Comparison of ENCODE assay signal across 9 cellular contexts in genomic region chr10:44995914-44996633, GRCh38. TPM values are rescaled to one million over a fixed set of nuclear protein-coding genes. Genes with fewer than 3 reads are reported as not detected.
DNase-seq lines count a peak whose midpoint lies in the region; TF ChIP-seq lines count a peak whose summit lies in the region.
"Had no signal": no experiment of that assay in that cellular context is flagged by ENCODE, and none has a peak within 500 bp of the region (broad histone marks: within the 10 kb centered on the region; RNA-seq: fewer than 3 reads in every experiment).

No MANE protein-coding gene starts in this region.

- H3K9me2 ChIP-seq in OCI-LY7 (ENCODE audit: insufficient read depth, low read length) = no peaks in the 10 kb centered on the region

- no peak overlapping the region for H3K4me3 ChIP-seq in OCI-LY7 (ENCODE audit: low read depth, low read length, poor library complexity, severe bottlenecking)
- H3K4me3 ChIP-seq in ovary = no peak overlapping the region
- no peak overlapping the region for H3K4me3 ChIP-seq in H7 (ENCODE audit: insufficient read depth, low read depth, low read length)

- TF ChIP-seq CTCF in OCI-LY7 (conservative IDR thresholded peaks at IDR 0.05; ENCODE audit: low read length) (no peak), ovary (IDR thresholded peaks at IDR 0.05) (no peak)

- DNase-seq in Ammon's horn (ENCODE audit: low spot score) = peak; percentile 75
- DNase-seq in OCI-LY7 (ENCODE audit: low spot score) = peak; percentile 57
- peak; percentile 49 for DNase-seq in fibroblast of the conjunctiva (ENCODE audit: low read depth)
- DNase-seq in ovary = peak; percentile 66 to 81 (median 79)
- DNase-seq in islet precursor cell = no peak
- no peak for DNase-seq in epidermal melanocyte (ENCODE audit: insufficient read length, low spot score)
- DNase-seq in H7 = no peak
- no peak for DNase-seq in HuH-7 (ENCODE audit: low spot score)
- DNase-seq: activated CD4-positive, alpha-beta T cell treated with anti-CD3 and anti-CD28 coated beads, Interleukin-2, amount 50 U/mL, for 48 hours had no signal

- no peak for TF ChIP-seq EP300 in ovary (IDR thresholded peaks at IDR 0.05)

- intact Hi-C loops in OCI-LY7 (cut with micrococcal nuclease; ENCODE audit: unreplicated experiment) = no loop called here
- intact Hi-C loops in ovary (cut with DNase I) = loop anchor here in 1 of 4 donors (2.0 kb wide), 1 partner anchor 21 kb away; no protein-coding TSS in a partner anchor

- 7 to 12% (median 8%) methylated on average over 9 of the region's 9 CpGs for WGBS in ovary, 3 donors

- H4K20me1 ChIP-seq in OCI-LY7 (ENCODE audit: insufficient read depth, low read length) = no peaks in the 10 kb centered on the region

- H3K9me3 ChIP-seq in OCI-LY7 (ENCODE audit: low read length) (no peaks in the 10 kb centered on the region), ovary (no peaks in the 10 kb centered on the region)

- peak overlapping the region; percentile 14; the same call in 1 of the 2 replicates for H3K4me2 ChIP-seq in OCI-LY7 (ENCODE audit: low read length)

- H3K36me3 ChIP-seq in OCI-LY7 (ENCODE audit: insufficient read depth, low read length) = no peaks in the 10 kb centered on the region
- H3K36me3 ChIP-seq in ovary = no peaks in the 10 kb centered on the region
- peaks cover 4% of the 10 kb centered on the region for H3K36me3 ChIP-seq in H7 (replicated peaks; ENCODE audit: control insufficient read depth, insufficient read depth, low read length)

- H3K27me3 ChIP-seq in ovary (no peaks in the 10 kb centered on the region), H7 (ENCODE audit: control insufficient read depth, insufficient read depth, low read length) (no peaks in the 10 kb centered on the region)

- no peak overlapping the region for H2AFZ ChIP-seq in OCI-LY7 (ENCODE audit: low read length)

- no peak overlapping the region for H3K27ac ChIP-seq in OCI-LY7 (ENCODE audit: low read depth, low read length, poor library complexity, severe bottlenecking)
- H3K27ac ChIP-seq in ovary = peak overlapping the region; percentile 59 to 86

- peaks cover 25% of the 10 kb centered on the region for H3K4me1 ChIP-seq in OCI-LY7 (ENCODE audit: insufficient read depth, low read length, poor library complexity, severe bottlenecking)
- H3K4me1 ChIP-seq in ovary (ENCODE audit: insufficient read depth) = peaks cover 48% of the 10 kb centered on the region

- BruUV-seq in OCI-LY7 (replicated peaks; lab: Mats Ljungman, UMichigan) = no TSS peak

- no peaks in the 10 kb centered on the region; the same call in 1 of the 2 replicates for H3K79me2 ChIP-seq in OCI-LY7 (ENCODE audit: insufficient read depth, low read depth, low read length)

- CTCF ChIA-PET in OCI-LY7 (lab: Charles Lee; ENCODE audit: unreplicated experiment) = interaction anchor here (0.6 kb wide), 1 partner anchor 30 kb away, joined by 3 read pairs; no protein-coding TSS in a partner anchor

- POLR2A ChIA-PET in OCI-LY7 (lab: Charles Lee) = no interaction called here

- TF ChIP-seq POLR2A in ovary (IDR thresholded peaks at IDR 0.05) = peak; percentile 5

RNA-seq across cellular contexts. Expression of gene ZNF22, which starts 4.6 kb away (rescaled TPM):
- total RNA-seq in OCI-LY7 (2014; rRNA removed; shearing (Covaris generic)) = 46.6 and 50.6 TPM in 2 replicates
- total RNA-seq in OCI-LY7 (2022) = 33.3 and 36.6 TPM in 2 replicates
- 10 to 100 TPM; 19.4 to 38.0 (median 28.6) TPM for total RNA-seq in ovary
- 10 to 100 TPM; 25.5 to 27.4 TPM for polyA plus RNA-seq in ovary
- 20.2 and 23.1 TPM in 2 replicates for total RNA-seq in H7 (2014; rRNA removed; shearing (Covaris generic))

RNA-seq across cellular contexts. Expression of gene DEPP1, which starts 17.5 kb away (rescaled TPM):
- total RNA-seq in OCI-LY7 (2014; rRNA removed; shearing (Covaris generic)) = 0.08 and 0.09 TPM in 2 replicates
- total RNA-seq in OCI-LY7 (2022) (not detected in 2 replicates), ovary (100 to 1,000 TPM in 5 of 7 donors, 10 to 100 TPM in 2; 35.6 to 511 (median 174) TPM)
- polyA plus RNA-seq in ovary = 100 to 1,000 TPM in 1 of 2 donors, 10 to 100 TPM in 1; 56.7 to 603 TPM
- total RNA-seq in H7 (2014; rRNA removed; shearing (Covaris generic)) = 0.28 and 1.2 TPM in 2 replicates

RNA-seq across cellular contexts. Expression of gene RASSF4, which starts 36.5 kb away (rescaled TPM):
- 1.9 and 2.6 TPM in 2 replicates for total RNA-seq in OCI-LY7 (2014; rRNA removed; shearing (Covaris generic))
- 2.7 and 5.3 TPM in 2 replicates for total RNA-seq in OCI-LY7 (2022)
- total RNA-seq in ovary = 10 to 100 TPM in 3 of 7 donors, 1 to 10 TPM in 4; 4.8 to 21.9 (median 7.3) TPM
- 1 to 10 TPM; 8.1 to 9.7 TPM for polyA plus RNA-seq in ovary
- 9.1 and 13.6 TPM in 2 replicates for total RNA-seq in H7 (2014; rRNA removed; shearing (Covaris generic))

Comparison
In these comparisons a context has a peak if more than half of its experiments do, and no peak if none do; other contexts are left out.
1. DNase-seq: peak in Ammon's horn (single experiment), OCI-LY7 (single experiment), fibroblast of the conjunctiva (single experiment) and ovary (5 of 5); none in islet precursor cell (single experiment), epidermal melanocyte (single experiment), H7 (single experiment) and HuH-7 (single experiment).
2. RNA of gene DEPP1, which starts 17.5 kb away (total RNA-seq): 35.6 to 511 TPM in ovary; 0.28 to 1.2 TPM in H7 and 0.08 to 0.09 TPM in OCI-LY7; every median in the first group is over 10 times any median in the second.